8 cellular contexts compared by ENCODE assay signal in genomic region chr5:132777209-132778069, GRCh38. TPM values are rescaled to one million over a fixed set of nuclear protein-coding genes. Genes with fewer than 3 reads are reported as not detected.
A peak's percentile ranks its signal among the peaks of the same experiment; 100 is the strongest.
DNase-seq lines count a peak whose midpoint lies in the region; ATAC-seq and TF ChIP-seq lines count a peak whose summit lies in the region.

Gene SEPTIN8 (minus strand): TSS chr5:132777239. CDS start chr5:132777137, 102 bp downstream.

- TF ChIP-seq POLR2A in gastrocnemius medialis (IDR thresholded peaks at IDR 0.05) = no peak

- no peaks in the 10 kb centered on the region for H3K9me3 Mint-ChIP-seq in T-helper 1 cell treated with Interleukin-12 subunit alpha and Interleukin-12 subunit beta and Interleukin-4 antibody, amounts not matched to agents 30 μg/mL and 1 μg/mL, for 36 hours

- no peaks in the 10 kb centered on the region for H3K4me1 ChIP-seq in iPS-15b (ENCODE audit: control insufficient read depth, insufficient read depth, low read length)
- H3K4me1 ChIP-seq in gastrocnemius medialis = peaks cover 3 to 14% of the 10 kb centered on the region in 2 donors

- H3K4me1 Mint-ChIP-seq in T-helper 1 cell treated with Interleukin-12 subunit alpha and Interleukin-12 subunit beta and Interleukin-4 antibody, amounts not matched to agents 30 μg/mL and 1 μg/mL, for 36 hours (ENCODE audit: low read depth) = peaks cover 31% of the 10 kb centered on the region

- H3K9ac ChIP-seq in iPS-15b (ENCODE audit: low read depth, low read length) = peak within 1 kb of the TSS; percentile 16

- H3K4me3 ChIP-seq in brain microvascular endothelial cell (ENCODE audit: low read depth, low read length) = peak within 1 kb of the TSS; percentile 77
- H3K4me3 ChIP-seq in iPS-15b (ENCODE audit: low read depth, low read length) = peak within 1 kb of the TSS; percentile 72
- peak within 1 kb of the TSS; percentile 73 to 90 (median 78) for H3K4me3 ChIP-seq in gastrocnemius medialis

- H3K27ac Mint-ChIP-seq in T-helper 1 cell treated with Interleukin-12 subunit alpha and Interleukin-12 subunit beta and Interleukin-4 antibody, amounts not matched to agents 30 μg/mL and 1 μg/mL, for 36 hours = peak within 1 kb of the TSS; percentile 26

- peak; percentile 60 for ATAC-seq in GM18867 (IDR thresholded peaks at IDR 0.05; ENCODE audit: unreplicated experiment)
- peak; percentile 69 for ATAC-seq in HG03280 (IDR thresholded peaks at IDR 0.05; ENCODE audit: unreplicated experiment)
- ATAC-seq in gastrocnemius medialis = peak; percentile 55 to 62
- no peak for ATAC-seq in GM21367 (IDR thresholded peaks at IDR 0.05; ENCODE audit: unreplicated experiment)

- intact Hi-C loops in gastrocnemius medialis (cut with DNase I; ENCODE audit: low total_unique reads) = loop anchor here (5.0 kb wide), 1 partner anchor 40 kb away; the partner anchor contains the start of gene KIF3A

- H3K27me3 Mint-ChIP-seq in T-helper 1 cell treated with Interleukin-12 subunit alpha and Interleukin-12 subunit beta and Interleukin-4 antibody, amounts not matched to agents 30 μg/mL and 1 μg/mL, for 36 hours (ENCODE audit: low read depth) = peaks cover 56% of the 10 kb centered on the region

- H3K27ac ChIP-seq in brain microvascular endothelial cell = no peak within 1 kb of the TSS
- peak within 1 kb of the TSS; percentile 65 to 75 (median 72) for H3K27ac ChIP-seq in gastrocnemius medialis

- no peaks in the 10 kb centered on the region for H3K9me3 ChIP-seq in iPS-15b (ENCODE audit: control insufficient read depth, insufficient read depth, low read length)
- H3K9me3 ChIP-seq in gastrocnemius medialis = no peaks in the 10 kb centered on the region

- H3K36me3 ChIP-seq in brain microvascular endothelial cell (replicated peaks) (no peaks in the 10 kb centered on the region), iPS-15b (ENCODE audit: control insufficient read depth, insufficient read depth, low read length) (no peaks in the 10 kb centered on the region), gastrocnemius medialis (no peaks in the 10 kb centered on the region)

- in situ Hi-C loops in brain microvascular endothelial cell (cut with HindIII; ENCODE audit: low pct_ligation_motif_present, low sequenced_read_pairs) (no loop called here), gastrocnemius medialis (cut with MboI; ENCODE audit: low sequenced_read_pairs in 4 of 4) (no loop called here)

- H3K27me3 ChIP-seq in brain microvascular endothelial cell (replicated peaks) (no peaks in the 10 kb centered on the region), iPS-15b (ENCODE audit: control insufficient read depth, insufficient read depth, low read length) (peaks cover 56% of the 10 kb centered on the region), gastrocnemius medialis (peaks cover 0 to 7% (median 2%) of the 10 kb centered on the region in 3 donors)

- H3K36me3 Mint-ChIP-seq in T-helper 1 cell treated with Interleukin-12 subunit alpha and Interleukin-12 subunit beta and Interleukin-4 antibody, amounts not matched to agents 30 μg/mL and 1 μg/mL, for 36 hours (ENCODE audit: low read depth) = no peaks in the 10 kb centered on the region

- DNase-seq in AG08396 (ENCODE audit: low spot score) = peak; percentile 81
- DNase-seq in brain microvascular endothelial cell = no peak
- peak in 1 of 2 donors; percentile 34 for DNase-seq in gastrocnemius medialis

- TF ChIP-seq CTCF in brain microvascular endothelial cell (IDR thresholded peaks at IDR 0.05; ENCODE audit: low read depth, low read length, missing control alignments) (no peak), gastrocnemius medialis (IDR thresholded peaks at IDR 0.05 in 4 of 5, conservative IDR thresholded peaks at IDR 0.05 in 1 of 5) (peak in 1 of 5 experiments; percentile 7)

- H3K4me3 Mint-ChIP-seq in T-helper 1 cell treated with Interleukin-12 subunit alpha and Interleukin-12 subunit beta and Interleukin-4 antibody, amounts not matched to agents 30 μg/mL and 1 μg/mL, for 36 hours = peak within 1 kb of the TSS; percentile 81

RNA-seq across cellular contexts. Expression of gene SEPTIN8, which starts in this region (rescaled TPM):
- 1 to 10 TPM; 5.2 to 7.9 (median 6.8) TPM for total RNA-seq in gastrocnemius medialis
